9 cellular contexts compared by ENCODE assay signal in the genomic region with DNA sequence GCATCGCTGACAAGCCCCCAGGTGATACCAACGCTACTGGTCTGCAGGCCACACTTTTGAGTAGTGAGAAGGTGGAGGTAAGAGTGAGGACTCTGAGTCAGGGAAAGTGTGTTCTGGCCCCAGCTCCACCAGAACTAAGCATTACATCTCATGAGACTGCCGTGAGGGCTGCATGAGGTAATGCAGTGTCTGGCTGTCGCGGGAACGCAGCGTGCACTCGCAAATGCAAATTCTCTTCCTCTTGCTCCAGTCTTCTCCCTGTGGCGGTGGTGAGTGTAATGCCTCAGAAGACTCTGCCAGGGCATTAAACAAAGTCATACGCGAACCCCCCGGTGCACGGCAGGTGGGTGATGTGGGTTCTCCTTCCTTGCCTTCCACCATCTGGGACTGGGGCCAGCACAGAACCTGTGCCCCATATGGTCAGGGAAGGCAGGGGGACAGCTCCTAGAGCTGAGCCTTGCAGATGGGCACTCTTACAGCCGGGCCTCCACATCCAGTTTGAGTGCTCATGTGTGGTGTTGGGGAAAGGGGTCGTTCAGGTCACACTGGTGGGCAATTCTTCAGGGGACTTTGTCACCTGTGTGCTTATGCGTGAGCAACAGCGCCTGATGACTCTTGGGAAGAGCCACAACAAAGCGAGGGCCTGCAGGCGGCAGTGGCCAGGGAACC.
DNase-seq lines count a peak whose midpoint lies in the region; ATAC-seq and TF ChIP-seq lines count a peak whose summit lies in the region.
"Had no signal": no experiment of that assay in that cellular context is flagged by ENCODE, and none has a peak within 500 bp of the region (broad histone marks: within the 10 kb centered on the region; RNA-seq: fewer than 3 reads in every experiment).

No MANE protein-coding gene starts in this region.

- H3K27ac Mint-ChIP-seq in activated T-cell treated with anti-CD3 and anti-CD28 coated beads, Interleukin-2, amount 50 U/mL, for 24 hours: no peak overlapping the region

- H3K9me3 Mint-ChIP-seq in activated T-cell treated with anti-CD3 and anti-CD28 coated beads, Interleukin-2, amount 50 U/mL, for 24 hours: no peaks in the 10 kb centered on the region

- no peaks in the 10 kb centered on the region for H3K27me3 ChIP-seq in prostate gland (replicated peaks; ENCODE audit: insufficient read depth)
- H3K27me3 ChIP-seq: SJSA1 had no signal

- DNase-seq in GM12864 (ENCODE audit: low read depth): peak; percentile 70
- DNase-seq in left colon: no peak
- no peak for DNase-seq in NCI-H446 treated with DMSO at 0.1 percent for 48 hours (lab: John Stamatoyannopoulos, UW)
- DNase-seq in activated T-cell treated with anti-CD3 and anti-CD28 coated beads, Interleukin-2, amount 50 U/mL, for 24 hours: no peak
- no peak for DNase-seq in prostate gland (ENCODE audit: low spot score)

- intact Hi-C loops in left colon (cut with DNase I, micrococcal nuclease) (no loop called here), prostate gland (cut with DNase I) (no loop called here)

- H3K36me3 ChIP-seq in prostate gland: no peaks in the 10 kb centered on the region
- H3K36me3 ChIP-seq: SJSA1 had no signal

- peaks cover 5% of the 10 kb centered on the region for H3K4me1 Mint-ChIP-seq in activated T-cell treated with anti-CD3 and anti-CD28 coated beads, Interleukin-2, amount 50 U/mL, for 24 hours (ENCODE audit: low read depth)

- no peak overlapping the region for H3K27ac ChIP-seq in prostate gland
- H3K27ac ChIP-seq: SJSA1 had no signal

- H3K27me3 Mint-ChIP-seq in activated T-cell treated with anti-CD3 and anti-CD28 coated beads, Interleukin-2, amount 50 U/mL, for 24 hours: no peaks in the 10 kb centered on the region

- 97% methylated on average over 17 of the region's 19 CpGs for WGBS in prostate gland

- peaks cover 2% of the 10 kb centered on the region for H3K36me3 Mint-ChIP-seq in activated T-cell treated with anti-CD3 and anti-CD28 coated beads, Interleukin-2, amount 50 U/mL, for 24 hours (ENCODE audit: low read depth)

- H3K4me3 ChIP-seq in GM12864 (ENCODE audit: low read depth, low read length): peak overlapping the region; percentile 59
- H3K4me3 ChIP-seq in prostate gland: no peak overlapping the region
- H3K4me3 ChIP-seq: SJSA1 had no signal

- no peaks in the 10 kb centered on the region for H3K9me3 ChIP-seq in prostate gland
- H3K9me3 ChIP-seq: SJSA1 had no signal

- H3K4me1 ChIP-seq in prostate gland (replicated peaks): peaks cover 4% of the 10 kb centered on the region

- TF ChIP-seq POLR2A in prostate gland (IDR thresholded peaks at IDR 0.05): no peak

- ATAC-seq in GM19463 (IDR thresholded peaks at IDR 0.05; ENCODE audit: unreplicated experiment) (peak; percentile 57), HG03457 (IDR thresholded peaks at IDR 0.05; ENCODE audit: unreplicated experiment) (peak; percentile 64), left colon (peak; percentile 13), HG02884 (IDR thresholded peaks at IDR 0.05; ENCODE audit: unreplicated experiment) (no peak)

- no peak overlapping the region for H3K4me3 Mint-ChIP-seq in activated T-cell treated with anti-CD3 and anti-CD28 coated beads, Interleukin-2, amount 50 U/mL, for 24 hours

- no peak for TF ChIP-seq CTCF in GM12864 (IDR thresholded peaks at IDR 0.05; ENCODE audit: low read depth, low read length, missing control alignments)
- TF ChIP-seq CTCF in prostate gland (IDR thresholded peaks at IDR 0.05): no peak
